In genomic region chr21:36047139-36047538, GRCh38 we compare ENCODE assay signal across 29 cellular contexts. TPM values are rescaled to one million over a fixed set of nuclear protein-coding genes. Genes with fewer than 3 reads are reported as not detected.
"Had no signal": no experiment of that assay in that cellular context is flagged by ENCODE, and none has a peak within 500 bp of the region (broad histone marks: within the 10 kb centered on the region; RNA-seq: fewer than 3 reads in every experiment).

No MANE protein-coding gene starts in this region.

- FAIRE-seq: astrocyte, K562, TTC549 had no signal

- ATAC-seq: activated T-cell treated with anti-CD3 and anti-CD28 coated beads, Interleukin-2, amount 50 U/mL, for 72 hours; activated T-helper 17 cell treated with anti-CD3 and anti-CD28 coated beads, Interleukin-2, amount 50 U/mL, for 72 hours; body of pancreas; K562; Panc1 had no signal

- H3K27ac ChIP-seq: adrenal gland, body of pancreas, breast epithelium, SJCRH30, SK-N-MC had no signal

- H3K4me1 ChIP-seq: adrenal gland, body of pancreas, breast epithelium, SJCRH30 had no signal

- H3K27me3 ChIP-seq: adrenal gland, body of pancreas, breast epithelium, SJCRH30 had no signal

- DNase-seq: activated B cell treated with CpG ODN at 0.5 μM for 24 hours; activated CD4-positive, alpha-beta memory T cell treated with anti-CD3 and anti-CD28 coated beads for 36 hours; activated CD4-positive, alpha-beta T cell treated with anti-CD3 and anti-CD28 coated beads for 4 hours; activated CD4-positive, alpha-beta T cell treated with anti-CD3 and anti-CD28 coated beads, Interleukin-2, amount 50 U/mL, for 1 hour; activated CD4-positive, CD25-positive, alpha-beta regulatory T cell treated with anti-CD3 and anti-CD28 coated beads, Interleukin-2, amount 50 U/mL, for 72 hours; activated effector memory CD4-positive, alpha-beta T cell treated with anti-CD3 and anti-CD28 coated beads, Interleukin-2, amount 50 U/mL, for 16 hours; activated naive CD4-positive, alpha-beta T cell; activated T-cell treated with anti-CD3 and anti-CD28 coated beads, Interleukin-2, amount 50 U/mL, for 1 hour; activated T-cell treated with anti-CD3 and anti-CD28 coated beads, Interleukin-2, amount 50 U/mL, for 72 hours; body of pancreas; NCI-H1092 treated with DMSO at 0.1 percent for 48 hours; NCI-H1417; NCI-H187 treated with DMSO at 0.1 percent for 48 hours; NCI-H2081 treated with DMSO at 0.1 percent for 48 hours; NCI-H226; NCI-H446 treated with DMSO at 0.1 percent for 48 hours; NCI-H524; NCI-H69; SHP77; SJCRH30; T1000 had no signal

- H3K9me3 ChIP-seq: adrenal gland, body of pancreas, breast epithelium, SJCRH30 had no signal

- H3K4me3 ChIP-seq: adrenal gland, body of pancreas, breast epithelium, K562, SJCRH30, SK-N-MC had no signal

RNA-seq across cellular contexts. Expression of gene CBR1, which starts 22.7 kb away (rescaled TPM):
- total RNA-seq: SJCRH30 had no signal
